Comparison of ENCODE assay signal across 1 cellular context in the genomic region with DNA sequence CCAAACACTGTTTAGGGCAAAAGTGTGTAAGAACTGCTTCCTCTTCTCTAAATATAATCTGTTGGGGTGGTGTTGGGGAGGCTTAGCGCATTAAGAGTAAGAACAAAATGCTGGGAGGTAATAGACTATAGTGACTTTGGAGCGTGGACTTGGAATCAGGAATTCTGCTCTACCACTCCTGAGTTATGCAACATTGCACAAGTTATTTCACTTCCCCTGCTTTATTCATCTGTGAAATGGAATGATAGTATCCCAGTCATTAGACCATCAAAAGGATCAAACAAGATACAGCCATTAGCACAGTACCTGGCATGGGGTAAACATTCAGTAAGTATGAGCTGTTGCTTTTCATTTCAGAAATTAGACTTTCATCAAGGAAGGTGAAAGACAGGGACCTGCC.
TF ChIP-seq lines count a peak whose summit lies in the region.

No MANE protein-coding gene starts in this region.

TF ChIP-seq in endothelial cell of umbilical vein, 7 proteins besides CTCF, POLR2A, EP300 and RAD21 (continued from another document):
- TF ChIP-seq FOS (IDR thresholded peaks at IDR 0.05; ENCODE audit: borderline replicate concordance, insufficient read depth, low read length), result no peak
- no peak for TF ChIP-seq MYC (IDR thresholded peaks at IDR 0.05; ENCODE audit: low read depth, low read length)
- TF ChIP-seq EZH2 (IDR thresholded peaks at IDR 0.05; ENCODE audit: borderline replicate concordance, low read depth, low read length, severe bottlenecking), result no peak
- no peak for TF ChIP-seq JUN (IDR thresholded peaks at IDR 0.05; ENCODE audit: borderline replicate concordance, insufficient read depth, insufficient read length, low read depth)
